ENCODE assay signal across 8 cellular contexts in the genomic region with DNA sequence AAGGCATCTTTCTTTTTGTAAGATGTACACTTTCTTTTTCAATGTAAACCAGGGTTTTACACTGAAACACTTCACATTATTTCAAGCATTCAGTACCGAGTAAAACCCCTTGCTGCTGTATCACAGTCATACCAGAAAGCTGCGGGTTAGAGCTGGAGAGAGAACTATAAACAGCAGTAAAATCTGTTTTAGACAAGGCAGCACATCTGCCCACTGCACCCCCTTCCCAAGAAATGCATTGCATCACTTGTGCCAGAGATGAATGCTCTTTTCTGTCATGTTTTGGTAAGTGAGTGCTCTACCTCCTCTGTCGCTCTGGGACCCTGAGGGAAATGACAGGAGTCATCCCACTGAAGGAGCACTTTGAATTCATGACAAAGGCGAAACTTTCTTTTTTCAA.
DNase-seq lines count a peak whose midpoint lies in the region; ATAC-seq lines count a peak whose summit lies in the region.

No MANE protein-coding gene starts in this region.

- H3K27ac ChIP-seq in aorta (ENCODE audit: low read depth in 1 of 2, low read length in 2 of 2), result peak overlapping the region in 1 of 2 donors; percentile 67

- H3K36me3 Mint-ChIP-seq in T-cell, result peaks cover 21% of the 10 kb centered on the region
- H3K36me3 Mint-ChIP-seq in naive thymus-derived CD8-positive, alpha-beta T cell, result peaks cover 5 to 27% (median 22%) of the 10 kb centered on the region in 3 donors

- H3K4me3 Mint-ChIP-seq in T-cell, result peak overlapping the region in 2 of 3 donors; percentile 11 to 44
- H3K4me3 Mint-ChIP-seq in naive thymus-derived CD8-positive, alpha-beta T cell, result peak overlapping the region in 6 of 10 donors; percentile 2 to 39 (median 13)

- peaks cover 4 to 17% of the 10 kb centered on the region in 2 donors for H3K4me1 ChIP-seq in aorta (ENCODE audit: control insufficient read depth in 1 of 2, insufficient read depth in 2 of 2, low read length in 2 of 2)

- peaks cover 28 to 44% (median 29%) of the 10 kb centered on the region in 3 donors for H3K4me1 Mint-ChIP-seq in T-cell
- H3K4me1 Mint-ChIP-seq in naive thymus-derived CD8-positive, alpha-beta T cell, result peaks cover 19 to 53% (median 38%) of the 10 kb centered on the region in 4 donors

- POLR2A ChIA-PET in T-cell (lab: Charles Lee), result interaction anchor here in 1 of 2 donors (0.7 kb wide), 1 partner anchor 51 kb away, joined by 4 read pairs; no protein-coding TSS in a partner anchor
- POLR2A ChIA-PET in naive thymus-derived CD8-positive, alpha-beta T cell (lab: Charles Lee), result interaction anchor here (3.8 kb wide), 1 partner anchor 20 kb away, joined by 11 read pairs; no protein-coding TSS in a partner anchor

- intact Hi-C loops in aorta (cut with DNase I), result no loop called here

- no peaks in the 10 kb centered on the region for H3K27me3 ChIP-seq in aorta (ENCODE audit: control insufficient read depth in 1 of 2, insufficient read depth in 2 of 2, low read length in 1 of 2)

- no peaks in the 10 kb centered on the region for H3K27me3 Mint-ChIP-seq in T-cell
- H3K27me3 Mint-ChIP-seq in naive thymus-derived CD8-positive, alpha-beta T cell, result no peaks in the 10 kb centered on the region

- ATAC-seq in GM18498 (IDR thresholded peaks at IDR 0.05; ENCODE audit: unreplicated experiment) (peak; percentile 91), GM21717 (IDR thresholded peaks at IDR 0.05; ENCODE audit: unreplicated experiment) (peak; percentile 70), T-cell (replicated peaks in 1 of 4) (peak; percentile 32 to 57 (median 38)), aorta (ENCODE audit: low FRiP score) (no peak)
- ATAC-seq in naive thymus-derived CD8-positive, alpha-beta T cell, result peak; percentile 29 to 33

- no peaks in the 10 kb centered on the region for H3K9me3 ChIP-seq in aorta (ENCODE audit: control insufficient read depth, low read length)

- peak overlapping the region in 1 of 2 donors; percentile 79 for H3K27ac Mint-ChIP-seq in T-cell
- peak overlapping the region in 7 of 10 donors; percentile 34 to 85 (median 69) for H3K27ac Mint-ChIP-seq in naive thymus-derived CD8-positive, alpha-beta T cell

- no peak overlapping the region for H3K4me3 ChIP-seq in aorta (ENCODE audit: low read length in 2 of 2)

- 12% methylated on average over 4 of the region's 4 CpGs for WGBS in aorta, 2 donors

- CTCF ChIA-PET in T-cell (lab: Charles Lee), result interaction anchor here in 1 of 2 donors (0.8 kb wide), 1 partner anchor 108 kb away, joined by 3 read pairs; a partner anchor contains a TSS

- no peaks in the 10 kb centered on the region for H3K36me3 ChIP-seq in aorta (ENCODE audit: control insufficient read depth in 1 of 2, insufficient read depth in 2 of 2, low read length in 1 of 2)

- H3K9me3 Mint-ChIP-seq in T-cell, result no peaks in the 10 kb centered on the region
- no peaks in the 10 kb centered on the region for H3K9me3 Mint-ChIP-seq in naive thymus-derived CD8-positive, alpha-beta T cell

- DNase-seq in T-cell (no peak), NCI-H446 treated with DMSO at 0.1 percent for 48 hours (lab: John Stamatoyannopoulos, UW) (no peak), Kasumi-1 (lab: John Stamatoyannopoulos, UW) (no peak), aorta (no peak), cerebellar cortex (ENCODE audit: low spot score) (no peak)
- no peak for DNase-seq in naive thymus-derived CD8-positive, alpha-beta T cell
